ENCODE assay signal across 19 cellular contexts in genomic region chr13:60275208-60275607, GRCh38.
"Had no signal": no experiment of that assay in that cellular context is flagged by ENCODE, and none has a peak within 500 bp of the region (broad histone marks: within the 10 kb centered on the region; RNA-seq: fewer than 3 reads in every experiment).

No MANE protein-coding gene starts in this region.

- H3K36me3 ChIP-seq: heart right ventricle, pancreas, stomach, thoracic aorta, transverse colon had no signal

- H3K27ac ChIP-seq: dorsolateral prefrontal cortex, heart right ventricle, pancreas, stomach, thoracic aorta, transverse colon had no signal

- H3K27me3 ChIP-seq: pancreas, stomach, transverse colon had no signal

- H3K9me3 ChIP-seq: heart right ventricle, pancreas, stomach, thoracic aorta, transverse colon had no signal

- H3K4me1 ChIP-seq: heart right ventricle, pancreas, stomach, transverse colon had no signal

- H3K4me3 ChIP-seq: dorsolateral prefrontal cortex, heart right ventricle, lung, pancreas, stomach, thoracic aorta, transverse colon had no signal

- DNase-seq: cortex of kidney; dorsolateral prefrontal cortex; effector CD8-positive, alpha-beta T cell; heart right ventricle; immature natural killer cell; left ventricle myocardium superior; mesenchymal stem cell; naive B cell; occipital lobe; pancreas; right cardiac atrium; small intestine; stimulated activated CD4-positive, alpha-beta T cell treated with anti-CD3 and anti-CD28 coated beads, Interleukin-12 subunit alpha, Interleukin-12 subunit beta, amount 100 ng/mL, for 4 hours; stimulated activated naive CD4-positive, alpha-beta T cell; stomach; substantia nigra; transverse colon had no signal
